In the genomic region with DNA sequence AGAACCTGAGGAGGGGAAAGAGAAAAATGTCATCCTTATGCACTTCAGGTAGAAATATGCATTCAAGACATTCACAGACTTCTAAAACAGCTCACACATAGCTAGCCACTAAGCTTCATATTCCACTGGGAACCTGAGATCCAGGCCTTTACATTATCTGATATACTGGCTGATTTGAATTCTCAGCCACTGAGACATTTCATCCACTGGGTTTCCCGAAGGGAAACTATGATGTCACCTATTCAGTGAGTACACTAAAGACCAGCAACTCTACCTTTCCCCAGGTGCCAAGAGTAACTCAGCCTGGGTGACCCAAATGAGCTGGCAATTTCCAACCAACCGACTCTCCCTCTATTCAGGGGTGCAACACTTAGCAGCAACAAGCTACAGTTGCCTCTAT, we compare ENCODE assay signal across 7 cellular contexts.
"Had no signal": no experiment of that assay in that cellular context is flagged by ENCODE, and none has a peak within 500 bp of the region (broad histone marks: within the 10 kb centered on the region; RNA-seq: fewer than 3 reads in every experiment).

No MANE protein-coding gene starts in this region.

- FAIRE-seq: HTR-8/SVneo, K562 had no signal

- ATAC-seq: K562 had no signal

- H3K4me2 ChIP-seq: KMS-11 had no signal

- H3K27ac ChIP-seq: HL-60, KMS-11 had no signal

- H3K4me3 ChIP-seq: K562 had no signal

- DNase-seq: IMR-90, KBM-7, KG1 had no signal

- H3K9ac ChIP-seq: KMS-11 had no signal
